Comparison of ENCODE assay signal across 24 cellular contexts in the genomic region with DNA sequence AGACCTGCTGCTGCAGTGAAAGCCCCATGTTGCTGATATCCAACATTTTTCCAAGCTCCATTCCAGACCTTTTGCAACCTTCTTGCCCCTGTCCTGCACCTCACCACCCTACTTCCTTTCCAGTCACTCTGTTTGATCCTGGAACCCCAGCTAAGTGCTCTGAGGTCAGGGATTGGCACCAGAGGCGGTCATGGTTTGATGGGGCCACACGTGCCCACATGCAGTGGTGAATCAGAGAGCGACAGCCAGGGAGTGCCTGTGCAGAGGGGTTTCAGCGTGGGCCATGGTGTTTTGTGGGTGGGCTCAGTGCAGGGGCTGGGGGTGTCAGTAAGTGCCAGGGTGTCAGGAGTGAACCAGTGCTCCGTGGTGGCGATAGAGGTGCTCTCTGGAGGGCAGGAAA. TPM values are rescaled to one million over a fixed set of nuclear protein-coding genes. Genes with fewer than 3 reads are reported as not detected.
DNase-seq lines count a peak whose midpoint lies in the region; ATAC-seq and TF ChIP-seq lines count a peak whose summit lies in the region.
"Had no signal": no experiment of that assay in that cellular context is flagged by ENCODE, and none has a peak within 500 bp of the region (broad histone marks: within the 10 kb centered on the region; RNA-seq: fewer than 3 reads in every experiment).

No MANE protein-coding gene starts in this region.

- ATAC-seq in CD4-positive, CD25-positive, alpha-beta regulatory T cell (ENCODE audit: low read depth in 2 of 2), result no peak
- no peak for ATAC-seq in HG03460 (IDR thresholded peaks at IDR 0.05; ENCODE audit: unreplicated experiment)
- ATAC-seq: CD8-positive, alpha-beta T cell; right lobe of liver; stimulated activated naive CD8-positive, alpha-beta T cell treated with anti-CD3 and anti-CD28 coated beads, Interleukin-15, amount 100 ng/mL, for 72 hours had no signal

- no peaks in the 10 kb centered on the region for H3K36me3 ChIP-seq in CD4-positive, CD25-positive, alpha-beta regulatory T cell (ENCODE audit: control insufficient read depth, insufficient read depth, low read length)
- H3K36me3 ChIP-seq in ascending aorta (peaks cover 55 to 56% of the 10 kb centered on the region in 2 donors), muscle layer of colon (ENCODE audit: insufficient read depth, low read length) (peaks cover 60% of the 10 kb centered on the region), skeletal muscle tissue (ENCODE audit: control insufficient read depth in 3 of 3, insufficient read depth in 3 of 3, low read length in 3 of 3) (peaks cover 43 to 46% (median 46%) of the 10 kb centered on the region in 3 donors)
- H3K36me3 ChIP-seq: right lobe of liver had no signal

- H3K4me1 Mint-ChIP-seq in CD4-positive, CD25-positive, alpha-beta regulatory T cell, result peaks cover 0 to 2% (median under 1%) of the 10 kb centered on the region in 4 donors

- H3K9ac ChIP-seq in muscle layer of colon (ENCODE audit: low read length), result no peak overlapping the region
- H3K9ac ChIP-seq in skeletal muscle tissue (ENCODE audit: low read depth in 1 of 3, low read length in 3 of 3), result peak overlapping the region in 1 of 3 donors; percentile 20

- no peak for DNase-seq in CD4-positive, CD25-positive, alpha-beta regulatory T cell
- DNase-seq in ascending aorta (ENCODE audit: low spot score in 2 of 2) (no peak), SKM-1 treated with dmso at 0.1 percent for 144 hours (lab: John Stamatoyannopoulos, UW; ENCODE audit: unreplicated experiment) (no peak), amniotic stem cell (lab: John Stamatoyannopoulos, UW) (no peak), kidney tubule cell (ENCODE audit: low spot score) (no peak)
- DNase-seq: activated B cell treated with CpG ODN at 0.5 μM for 24 hours; activated naive CD4-positive, alpha-beta T cell treated with anti-CD3 and anti-CD28 coated beads, Interleukin-2, amount 50 U/mL, for 16 hours; AML-193; CD8-positive, alpha-beta T cell; central memory CD4-positive, alpha-beta T cell; dermis blood vessel endothelial cell; lower lobe of right lung; NCI-H187; NCI-H526 treated with DMSO at 0.1 percent for 48 hours; SIG-M5; stimulated activated naive CD8-positive, alpha-beta T cell treated with anti-CD3 and anti-CD28 coated beads, Interleukin-15, amount 100 ng/mL, for 72 hours; SW 1271; trophoblast cell had no signal

- no peaks in the 10 kb centered on the region for H3K27me3 ChIP-seq in CD4-positive, CD25-positive, alpha-beta regulatory T cell (ENCODE audit: control insufficient read depth, insufficient read depth, low read length)
- no peaks in the 10 kb centered on the region for H3K27me3 ChIP-seq in ascending aorta
- H3K27me3 ChIP-seq in muscle layer of colon (ENCODE audit: control insufficient read depth in 1 of 2, insufficient read depth in 2 of 2, low read length in 2 of 2), result no peaks in the 10 kb centered on the region
- H3K27me3 ChIP-seq in skeletal muscle tissue (ENCODE audit: control insufficient read depth in 3 of 3, insufficient read depth in 3 of 3, low read length in 3 of 3), result no peaks in the 10 kb centered on the region
- H3K27me3 ChIP-seq: right lobe of liver had no signal

- H3K27me3 Mint-ChIP-seq in CD4-positive, CD25-positive, alpha-beta regulatory T cell, result peaks cover 1% of the 10 kb centered on the region
- H3K27me3 Mint-ChIP-seq: activated B cell treated with CpG ODN at 0.5 μM for 24 hours; stimulated activated naive CD8-positive, alpha-beta T cell treated with anti-CD3 and anti-CD28 coated beads, Interleukin-15, amount 100 ng/mL, for 72 hours had no signal

- H3K9me3 ChIP-seq in CD4-positive, CD25-positive, alpha-beta regulatory T cell (ENCODE audit: control insufficient read depth in 2 of 2, low read length in 2 of 2), result no peaks in the 10 kb centered on the region
- H3K9me3 ChIP-seq in ascending aorta, result no peaks in the 10 kb centered on the region
- no peaks in the 10 kb centered on the region for H3K9me3 ChIP-seq in muscle layer of colon (ENCODE audit: low read length)
- H3K9me3 ChIP-seq in skeletal muscle tissue (ENCODE audit: control insufficient read depth in 3 of 3, low read length in 3 of 3), result no peaks in the 10 kb centered on the region
- H3K9me3 ChIP-seq: lower lobe of right lung, right lobe of liver had no signal

- H3K27ac ChIP-seq in CD4-positive, CD25-positive, alpha-beta regulatory T cell (ENCODE audit: insufficient read depth, low read length, poor library complexity, severe bottlenecking), result no peak overlapping the region
- H3K27ac ChIP-seq in ascending aorta, result peak overlapping the region; percentile 93 to 97
- peak overlapping the region; percentile 67 for H3K27ac ChIP-seq in muscle layer of colon (ENCODE audit: low read depth, low read length)
- peak overlapping the region; percentile 98 for H3K27ac ChIP-seq in skeletal muscle tissue (ENCODE audit: low read depth, low read length)
- H3K27ac ChIP-seq: HL-60, lower lobe of right lung, right lobe of liver had no signal

- peak overlapping the region in 1 of 4 donors; percentile 70 for H3K4me3 Mint-ChIP-seq in CD4-positive, CD25-positive, alpha-beta regulatory T cell
- H3K4me3 Mint-ChIP-seq: activated B cell treated with CpG ODN at 0.5 μM for 24 hours; CD8-positive, alpha-beta T cell; stimulated activated naive CD8-positive, alpha-beta T cell treated with anti-CD3 and anti-CD28 coated beads, Interleukin-15, amount 100 ng/mL, for 72 hours had no signal

- H3K36me3 Mint-ChIP-seq in CD4-positive, CD25-positive, alpha-beta regulatory T cell, result no peaks in the 10 kb centered on the region

- TF ChIP-seq CTCF in ascending aorta (IDR thresholded peaks at IDR 0.05), result no peak

- H3K27ac Mint-ChIP-seq in CD4-positive, CD25-positive, alpha-beta regulatory T cell, result peak overlapping the region in 2 of 3 donors; percentile 25 to 82
- H3K27ac Mint-ChIP-seq: activated B cell treated with CpG ODN at 0.5 μM for 24 hours; CD8-positive, alpha-beta T cell had no signal

- H3K4me3 ChIP-seq in CD4-positive, CD25-positive, alpha-beta regulatory T cell (ENCODE audit: low read depth, low read length), result no peak overlapping the region
- peak overlapping the region in 1 of 2 donors; percentile 93 for H3K4me3 ChIP-seq in ascending aorta
- no peak overlapping the region for H3K4me3 ChIP-seq in muscle layer of colon (ENCODE audit: low read depth in 1 of 2, low read length in 2 of 2)
- no peak overlapping the region for H3K4me3 ChIP-seq in skeletal muscle tissue (ENCODE audit: low read length in 3 of 3)
- H3K4me3 ChIP-seq: lower lobe of right lung, right lobe of liver had no signal

- intact Hi-C loops in ascending aorta (cut with DNase I), result loop anchor here (2.0 kb wide), 1 partner anchor 20 kb away; no protein-coding TSS in a partner anchor

- H3K4me1 ChIP-seq in CD4-positive, CD25-positive, alpha-beta regulatory T cell (ENCODE audit: control insufficient read depth, insufficient read depth, low read length, poor library complexity, severe bottlenecking), result no peaks in the 10 kb centered on the region
- H3K4me1 ChIP-seq in ascending aorta, result peaks cover 14 to 45% of the 10 kb centered on the region in 2 donors
- H3K4me1 ChIP-seq in muscle layer of colon (ENCODE audit: insufficient read depth, low read length), result peaks cover 47% of the 10 kb centered on the region
- peaks cover 21 to 54% (median 25%) of the 10 kb centered on the region in 3 donors for H3K4me1 ChIP-seq in skeletal muscle tissue (ENCODE audit: control insufficient read depth in 3 of 3, insufficient read depth in 3 of 3, low read length in 3 of 3)
- H3K4me1 ChIP-seq: right lobe of liver had no signal

- H3K9me3 Mint-ChIP-seq in CD4-positive, CD25-positive, alpha-beta regulatory T cell, result no peaks in the 10 kb centered on the region
- H3K9me3 Mint-ChIP-seq: activated B cell treated with CpG ODN at 0.5 μM for 24 hours; CD8-positive, alpha-beta T cell; stimulated activated naive CD8-positive, alpha-beta T cell treated with anti-CD3 and anti-CD28 coated beads, Interleukin-15, amount 100 ng/mL, for 72 hours had no signal

RNA-seq across cellular contexts. Expression of a gene that starts 7.2 kb away (rescaled TPM):
- total RNA-seq in CD4-positive, CD25-positive, alpha-beta regulatory T cell, result 38.8 TPM
- not detected for polyA plus RNA-seq in CD4-positive, CD25-positive, alpha-beta regulatory T cell
- total RNA-seq in ascending aorta (1,923 TPM), skeletal muscle tissue (4,180 TPM)
- polyA plus RNA-seq: neural cell had no signal

RNA-seq across cellular contexts. Expression of a gene that starts 8.8 kb away (rescaled TPM):
- not detected for total RNA-seq in CD4-positive, CD25-positive, alpha-beta regulatory T cell
- under 1 TPM in 1 of 4 donors, not detected in 3; 0.48 TPM for polyA plus RNA-seq in CD4-positive, CD25-positive, alpha-beta regulatory T cell
- total RNA-seq in ascending aorta (3.9 TPM), skeletal muscle tissue (under 0.01 TPM)
- total RNA-seq: activated B cell treated with CpG ODN at 0.5 μM for 24 hours; CD8-positive, alpha-beta T cell; dermis blood vessel endothelial cell; lower lobe of right lung had no signal
- polyA plus RNA-seq: neural cell had no signal

RNA-seq across cellular contexts. Expression of a gene that starts 17.5 kb away (rescaled TPM):
- total RNA-seq in CD4-positive, CD25-positive, alpha-beta regulatory T cell, result 0.84 TPM
- under 1 TPM; 0.36 to 0.66 (median 0.44) TPM for polyA plus RNA-seq in CD4-positive, CD25-positive, alpha-beta regulatory T cell
- total RNA-seq in ascending aorta (1.1 TPM), skeletal muscle tissue (0.52 TPM)

RNA-seq across cellular contexts. Expression of a gene that starts 24.4 kb away (rescaled TPM):
- total RNA-seq in CD4-positive, CD25-positive, alpha-beta regulatory T cell, result 31.2 TPM
- 10 to 100 TPM; 65.8 to 83.2 (median 71.7) TPM for polyA plus RNA-seq in CD4-positive, CD25-positive, alpha-beta regulatory T cell
- total RNA-seq in ascending aorta (67.6 TPM), skeletal muscle tissue (11.0 TPM)

RNA-seq across cellular contexts. Expression of a gene that starts 24.7 kb away (rescaled TPM):
- 6,542 TPM for total RNA-seq in CD4-positive, CD25-positive, alpha-beta regulatory T cell
- polyA plus RNA-seq in CD4-positive, CD25-positive, alpha-beta regulatory T cell, result not detected
- total RNA-seq in ascending aorta (17,070 TPM), skeletal muscle tissue (118,473 TPM)
- polyA plus RNA-seq: neural cell had no signal

Comparison
In these comparisons a context has a peak if more than half of its experiments do, and no peak if none do; other contexts are left out.
1. RNA of a gene that starts 7.2 kb away (total RNA-seq): 4,180 TPM in skeletal muscle tissue (single experiment) and 1,923 TPM in ascending aorta (single experiment); 38.8 TPM in CD4-positive, CD25-positive, alpha-beta regulatory T cell (single experiment); every median in the first group is over 10 times any median in the second.